ENCODE assay signal across 8 cellular contexts in the genomic region with DNA sequence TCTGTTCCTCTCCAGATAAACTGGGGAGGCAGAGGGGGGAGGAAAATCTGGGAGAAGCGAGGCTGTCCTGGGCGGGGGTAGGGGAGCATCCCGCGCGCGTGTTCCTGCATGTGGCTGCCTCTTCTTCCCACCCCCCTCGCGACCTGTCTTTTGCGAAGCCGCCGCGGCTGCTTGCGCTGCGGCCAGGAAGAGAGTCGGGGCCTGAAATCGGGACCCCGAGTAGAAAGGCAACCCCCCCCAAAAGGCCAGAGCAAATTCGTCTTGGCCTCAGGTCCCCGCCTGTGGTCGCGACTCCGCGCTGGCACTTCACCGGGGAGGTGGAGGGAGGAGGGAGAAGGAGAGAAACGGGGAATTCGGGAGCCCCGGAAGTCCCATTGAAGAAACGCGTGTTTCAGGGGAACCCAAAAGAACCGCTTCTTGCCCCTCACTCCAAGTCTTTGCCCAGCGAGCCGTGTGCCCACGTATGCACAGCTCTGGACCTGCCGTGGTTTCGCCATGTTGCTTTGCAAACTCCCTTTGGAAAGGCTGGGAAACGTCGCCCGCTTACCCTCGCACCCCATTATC. TPM values are rescaled to one million over a fixed set of nuclear protein-coding genes. Genes with fewer than 3 reads are reported as not detected.
DNase-seq lines count a peak whose midpoint lies in the region; ATAC-seq and TF ChIP-seq lines count a peak whose summit lies in the region.

No MANE protein-coding gene starts in this region.

- no peaks in the 10 kb centered on the region for H3K9me3 Mint-ChIP-seq in activated T-cell treated with anti-CD3 and anti-CD28 coated beads, Interleukin-2, amount 50 U/mL, for 72 hours

- DNase-seq in HEK293T (ENCODE audit: extremely low spot score) (no peak), foreskin keratinocyte (no peak), retina (peak; percentile 70), inferior parietal cortex (ENCODE audit: extremely low spot score) (no peak), NCI-H146 (lab: John Stamatoyannopoulos, UW) (no peak), dedifferentiated amniotic fluid mesenchymal stem cell (ENCODE audit: extremely low spot score) (no peak), KG1 (lab: John Stamatoyannopoulos, UW) (no peak)
- DNase-seq in activated T-cell treated with anti-CD3 and anti-CD28 coated beads, Interleukin-2, amount 50 U/mL, for 72 hours: peak in 1 of 2 donors; percentile 36

- H3K4me1 Mint-ChIP-seq in activated T-cell treated with anti-CD3 and anti-CD28 coated beads, Interleukin-2, amount 50 U/mL, for 72 hours (ENCODE audit: low read depth): peaks cover 46% of the 10 kb centered on the region

- peaks cover 23% of the 10 kb centered on the region for H3K4me1 ChIP-seq in foreskin keratinocyte

- no peak for TF ChIP-seq CTCF in foreskin keratinocyte (conservative IDR thresholded peaks at IDR 0.05)

- CTCF ChIA-PET in HEK293T (lab: Yijun Ruan, JAX): no interaction called here

- H3K27ac ChIP-seq in foreskin keratinocyte: peak overlapping the region; percentile 94

- ATAC-seq in activated T-cell treated with anti-CD3 and anti-CD28 coated beads, Interleukin-2, amount 50 U/mL, for 72 hours (replicated peaks in 1 of 2): no peak
- no peak for ATAC-seq in foreskin keratinocyte

- POLR2A ChIA-PET in HEK293T (lab: Yijun Ruan, JAX): interaction anchor here (0.7 to 1.7 kb wide), 3 partner anchors 28 to 391 kb away, joined by 4 to 6 read pairs (median 5); no protein-coding TSS in a partner anchor

- no peaks in the 10 kb centered on the region for H3K27me3 Mint-ChIP-seq in activated T-cell treated with anti-CD3 and anti-CD28 coated beads, Interleukin-2, amount 50 U/mL, for 72 hours (ENCODE audit: low read depth)

- peaks cover 29 to 47% of the 10 kb centered on the region in 2 donors for H3K36me3 Mint-ChIP-seq in activated T-cell treated with anti-CD3 and anti-CD28 coated beads, Interleukin-2, amount 50 U/mL, for 72 hours (ENCODE audit: insufficient read depth in 2 of 2)

- peak overlapping the region; percentile 97 for H3K27ac Mint-ChIP-seq in activated T-cell treated with anti-CD3 and anti-CD28 coated beads, Interleukin-2, amount 50 U/mL, for 72 hours

- peaks cover 2% of the 10 kb centered on the region for H3K27me3 ChIP-seq in foreskin keratinocyte

- peak overlapping the region; percentile 98 to 99 for H3K4me3 Mint-ChIP-seq in activated T-cell treated with anti-CD3 and anti-CD28 coated beads, Interleukin-2, amount 50 U/mL, for 72 hours

TF ChIP-seq in HEK293T, 16 proteins besides CTCF, POLR2A, EP300 and RAD21:
- 0 out of 2 replicates have a peak, but pooled peaks have one; percentile 14 for TF ChIP-seq L3MBTL2 (conservative IDR thresholded peaks at IDR 0.05)
- no peak for TF ChIP-seq LEF1 (IDR thresholded peaks at IDR 0.05; ENCODE audit: borderline replicate concordance)

RNA-seq across cellular contexts. Expression of a gene that starts 0.9 kb away (rescaled TPM):
- 100 to 1,000 TPM; 445 to 502 TPM for total RNA-seq in activated T-cell treated with anti-CD3 and anti-CD28 coated beads, Interleukin-2, amount 50 U/mL, for 72 hours
- total RNA-seq in foreskin keratinocyte: 372 and 386 TPM in 2 replicates
- 74.0 and 87.4 TPM in 2 replicates for polyA plus RNA-seq in foreskin keratinocyte

RNA-seq across cellular contexts. Expression of a gene that starts 46.5 kb away (rescaled TPM):
- total RNA-seq in activated T-cell treated with anti-CD3 and anti-CD28 coated beads, Interleukin-2, amount 50 U/mL, for 72 hours: 10 to 100 TPM; 16.1 to 22.5 TPM
- 20.8 and 24.7 TPM in 2 replicates for total RNA-seq in foreskin keratinocyte
- polyA plus RNA-seq in foreskin keratinocyte: 17.1 and 20.7 TPM in 2 replicates
